ENCODE assay signal across 9 cellular contexts in the genomic region with DNA sequence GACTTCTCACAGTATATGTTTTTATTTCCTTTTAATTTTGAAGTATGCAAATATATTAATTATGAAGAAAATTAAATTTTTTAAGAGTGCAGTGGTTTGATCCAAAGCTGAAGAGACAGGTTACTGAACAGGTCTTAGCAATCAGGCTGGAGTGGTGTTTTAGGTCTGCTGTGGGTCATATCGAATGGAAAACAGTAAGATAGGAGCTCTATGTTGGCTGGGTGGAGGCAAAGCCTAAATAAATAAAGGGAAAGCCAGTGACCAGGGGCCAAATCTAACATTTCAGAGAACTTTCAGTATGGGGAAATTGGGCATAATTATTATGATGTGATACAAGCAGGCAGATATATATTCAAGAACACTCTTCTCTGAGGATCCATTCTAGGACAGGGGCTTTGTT. TPM values are rescaled to one million over a fixed set of nuclear protein-coding genes. Genes with fewer than 3 reads are reported as not detected.
"Had no signal": no experiment of that assay in that cellular context is flagged by ENCODE, and none has a peak within 500 bp of the region (broad histone marks: within the 10 kb centered on the region; RNA-seq: fewer than 3 reads in every experiment).

No MANE protein-coding gene starts in this region.

- DNase-seq: GDM1, GF-D8 had no signal

- FAIRE-seq: G401.6, GM12878, GM12891, GM12892, GM18507, GM19239 had no signal

- H3K4me3 ChIP-seq: GM12878 had no signal

- ATAC-seq: GM12878 had no signal

RNA-seq across cellular contexts. Expression of a gene that starts 12.7 kb away (rescaled TPM):
- total RNA-seq: G401 had no signal
